In the genomic region with DNA sequence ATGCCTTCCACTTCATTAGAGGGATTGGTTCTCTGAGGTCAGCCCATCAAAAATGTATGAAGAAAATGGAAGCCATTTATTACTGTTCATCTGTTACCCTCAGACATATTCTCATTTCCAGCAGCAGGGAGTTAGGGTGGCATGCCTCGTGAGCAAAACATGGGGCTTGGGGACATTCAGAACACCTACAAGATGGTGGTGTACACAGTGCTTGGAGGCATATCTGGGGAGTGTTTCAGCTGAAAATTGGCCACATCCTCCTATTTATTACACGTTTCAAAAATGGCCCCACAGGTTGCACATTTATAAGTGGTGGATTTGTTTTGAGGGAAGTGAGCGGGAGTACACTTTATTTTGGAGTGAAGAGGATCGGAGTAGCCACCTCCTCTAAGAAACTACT, we compare ENCODE assay signal across 10 cellular contexts.
DNase-seq lines count a peak whose midpoint lies in the region; ATAC-seq and TF ChIP-seq lines count a peak whose summit lies in the region.
"Had no signal": no experiment of that assay in that cellular context is flagged by ENCODE, and none has a peak within 500 bp of the region (broad histone marks: within the 10 kb centered on the region; RNA-seq: fewer than 3 reads in every experiment).

No MANE protein-coding gene starts in this region.

- H3K4me1 Mint-ChIP-seq in neural progenitor cell, result peaks cover 39% of the 10 kb centered on the region

- ATAC-seq in left colon (no peak), GM18498 (IDR thresholded peaks at IDR 0.05; ENCODE audit: unreplicated experiment) (no peak)
- ATAC-seq: activated CD4-positive, CD25-positive, alpha-beta regulatory T cell treated with anti-CD3 and anti-CD28 coated beads, Interleukin-2, amount 50 U/mL, for 24 hours had no signal

- H3K9me3 ChIP-seq in GM23248 (ENCODE audit: low read depth) (no peaks in the 10 kb centered on the region), neural progenitor cell (ENCODE audit: low read depth) (no peaks in the 10 kb centered on the region)
- H3K9me3 ChIP-seq: thyroid gland had no signal

- TF ChIP-seq CTCF in AG10803 (conservative IDR thresholded peaks at IDR 0.05; ENCODE audit: low read length) (no peak), neural progenitor cell (IDR thresholded peaks at IDR 0.05) (no peak)

- H3K4me3 ChIP-seq in AG10803 (ENCODE audit: low read length) (peak overlapping the region; percentile 78), GM23248 (peak overlapping the region; percentile 88), neural progenitor cell (peak overlapping the region; percentile 61)

- in situ Hi-C loops in GM23248 (cut with MboI), result no loop called here

- H3F3A ChIP-seq in GM23248 (ENCODE audit: insufficient read depth), result peaks cover 35% of the 10 kb centered on the region
- peaks cover 26% of the 10 kb centered on the region for H3F3A ChIP-seq in neural progenitor cell (ENCODE audit: low read depth)

- no peaks in the 10 kb centered on the region for H3K36me3 ChIP-seq in GM23248 (ENCODE audit: low read depth)
- H3K36me3 ChIP-seq in neural progenitor cell, result no peaks in the 10 kb centered on the region
- H3K36me3 ChIP-seq: thyroid gland had no signal

- H3K9me3 Mint-ChIP-seq in neural progenitor cell, result no peaks in the 10 kb centered on the region

- peak overlapping the region; percentile 94 for H3K4me2 ChIP-seq in GM23248 (ENCODE audit: unreplicated experiment)
- peak overlapping the region; percentile 95 for H3K4me2 ChIP-seq in neural progenitor cell

- H2AFZ ChIP-seq in GM23248 (peak overlapping the region; percentile 89), neural progenitor cell (replicated peaks) (no peak overlapping the region)

- H3K9me2 ChIP-seq in GM23248 (ENCODE audit: insufficient read depth), result no peaks in the 10 kb centered on the region

- H3K27ac Mint-ChIP-seq in neural progenitor cell, result peak overlapping the region; percentile 27

- no peaks in the 10 kb centered on the region for H4K20me1 ChIP-seq in GM23248 (ENCODE audit: insufficient read depth)
- H4K20me1 ChIP-seq in neural progenitor cell (ENCODE audit: low read depth), result no peaks in the 10 kb centered on the region

- H3K4me1 ChIP-seq in GM23248 (ENCODE audit: insufficient read depth), result peaks cover 40% of the 10 kb centered on the region
- H3K4me1 ChIP-seq in neural progenitor cell, result peaks cover 9% of the 10 kb centered on the region

- H3K9ac ChIP-seq in GM23248, result 0 out of 2 replicates have a peak overlapping the region, but pooled peaks have one; percentile 92
- H3K9ac ChIP-seq in neural progenitor cell, result no peak overlapping the region

- H3K27ac ChIP-seq in GM23248, result no peak overlapping the region
- peak overlapping the region; percentile 96 for H3K27ac ChIP-seq in caudate nucleus (ENCODE audit: low read depth, low read length)
- no peak overlapping the region for H3K27ac ChIP-seq in neural progenitor cell

- H3K36me3 Mint-ChIP-seq in neural progenitor cell, result no peaks in the 10 kb centered on the region

- DNase-seq in AG10803 (ENCODE audit: low read depth) (no peak), GM23248 (no peak), caudate nucleus (lab: John Stamatoyannopoulos, UW) (no peak), neural progenitor cell (ENCODE audit: low spot score) (no peak), left colon (no peak), SIG-M5 (lab: John Stamatoyannopoulos, UW) (no peak), C1 segment of cervical spinal cord (lab: John Stamatoyannopoulos, UW) (no peak)
- DNase-seq: thyroid gland had no signal

- WGBS in GM23248 (ENCODE audit: low coverage in 1 of 2, low lambda C conversion rate in 2 of 2, missing lambda C conversion rate in 2 of 2), 2 experiments, result 64 to 65% methylated on average over 4 of the region's 4 CpGs

- H3K27me3 Mint-ChIP-seq in neural progenitor cell (ENCODE audit: insufficient read depth, low read depth), result peaks cover 3% of the 10 kb centered on the region

- intact Hi-C loops in left colon (cut with DNase I, micrococcal nuclease), result no loop called here

- peak overlapping the region; percentile 94 for H3K4me3 Mint-ChIP-seq in neural progenitor cell

- H3K27me3 ChIP-seq in GM23248 (replicated peaks; ENCODE audit: insufficient read depth), result no peaks in the 10 kb centered on the region
- H3K27me3 ChIP-seq in neural progenitor cell, result peaks cover 89% of the 10 kb centered on the region
- H3K27me3 ChIP-seq: thyroid gland had no signal

- peaks cover 17% of the 10 kb centered on the region for H3K79me2 ChIP-seq in GM23248 (ENCODE audit: insufficient read depth)
- no peaks in the 10 kb centered on the region for H3K79me2 ChIP-seq in neural progenitor cell (ENCODE audit: low read depth)
